In genomic region chr2:62042400-62042799, GRCh38 we compare ENCODE assay signal across 16 cellular contexts.
DNase-seq lines count a peak whose midpoint lies in the region; ATAC-seq, FAIRE-seq and TF ChIP-seq lines count a peak whose summit lies in the region.
"Had no signal": no experiment of that assay in that cellular context is flagged by ENCODE, and none has a peak within 500 bp of the region (broad histone marks: within the 10 kb centered on the region; RNA-seq: fewer than 3 reads in every experiment).

No MANE protein-coding gene starts in this region.

- DNase-seq in mammary epithelial cell (no peak), MCF 10A (ENCODE audit: unreplicated experiment) (no peak), PC-9 (no peak), keratinocyte (ENCODE audit: low read depth, low spot score) (no peak), foreskin melanocyte (no peak), GM23248 (no peak)
- DNase-seq: ACHN; CD4-positive, alpha-beta memory T cell; COR-L47; DND-41; HCEC 1CT; HFFc6 had no signal

- peak overlapping the region; percentile 43 for H3K27ac ChIP-seq in mammary epithelial cell (ENCODE audit: insufficient read depth, low read depth, low read length)
- no peak overlapping the region for H3K27ac ChIP-seq in PC-9
- no peak overlapping the region for H3K27ac ChIP-seq in keratinocyte (ENCODE audit: control insufficient read depth, insufficient read depth, low read length)
- no peak overlapping the region for H3K27ac ChIP-seq in GM23248
- H3K27ac ChIP-seq: HL-60 had no signal

- H3K27ac Mint-ChIP-seq in MCF 10A (ENCODE audit: low read depth, unreplicated experiment): no peak overlapping the region
- H3K27ac Mint-ChIP-seq: CD4-positive, alpha-beta memory T cell; HFFc6 had no signal

- H3K9me2 ChIP-seq in PC-9 (ENCODE audit: insufficient read depth) (no peaks in the 10 kb centered on the region), GM23248 (ENCODE audit: insufficient read depth) (no peaks in the 10 kb centered on the region)

- H3K9me1 ChIP-seq in keratinocyte (ENCODE audit: control insufficient read depth, extremely low read depth, insufficient read depth, low read length): no peaks in the 10 kb centered on the region

- ATAC-seq in GM21737 (IDR thresholded peaks at IDR 0.05; ENCODE audit: unreplicated experiment): no peak

- H3K4me3 ChIP-seq in mammary epithelial cell (replicated peaks in 1 of 3; ENCODE audit: insufficient read depth in 1 of 3, low read depth in 2 of 3, low read length in 3 of 3): no peak overlapping the region
- no peak overlapping the region for H3K4me3 ChIP-seq in PC-9
- no peak overlapping the region for H3K4me3 ChIP-seq in keratinocyte (ENCODE audit: control insufficient read depth in 2 of 3, extremely low read depth in 1 of 3, insufficient read depth in 2 of 3, low read depth in 1 of 3, low read length in 3 of 3)
- H3K4me3 ChIP-seq in GM23248: no peak overlapping the region
- H3K4me3 ChIP-seq: BLaER1 treated with 17β-estradiol and CSF1 and Interleukin-3, amounts not matched to agents 10 nM and 100 nM had no signal

- H3K79me2 ChIP-seq in mammary epithelial cell (ENCODE audit: insufficient read depth, low read length) (no peaks in the 10 kb centered on the region), PC-9 (ENCODE audit: low read depth) (no peaks in the 10 kb centered on the region), keratinocyte (ENCODE audit: control insufficient read depth, insufficient read depth, low read length) (no peaks in the 10 kb centered on the region), GM23248 (ENCODE audit: insufficient read depth) (no peaks in the 10 kb centered on the region)

- H3K4me3 Mint-ChIP-seq in MCF 10A (ENCODE audit: unreplicated experiment): no peak overlapping the region
- H3K4me3 Mint-ChIP-seq: CD4-positive, alpha-beta memory T cell; HFFc6 had no signal

- in situ Hi-C loops in mammary epithelial cell (cut with MboI; ENCODE audit: low sequenced_read_pairs in 2 of 2) (no loop called here), GM23248 (cut with MboI) (no loop called here)

- no peak overlapping the region for H2AFZ ChIP-seq in mammary epithelial cell (ENCODE audit: low read depth, low read length)
- H2AFZ ChIP-seq in PC-9: no peak overlapping the region
- H2AFZ ChIP-seq in keratinocyte (ENCODE audit: control insufficient read depth, low read length): no peak overlapping the region
- H2AFZ ChIP-seq in GM23248: no peak overlapping the region

- H3K4me2 ChIP-seq in mammary epithelial cell (ENCODE audit: insufficient read depth, low read depth, low read length) (peak overlapping the region; percentile 53), PC-9 (peak overlapping the region; percentile 25; the same call in 1 of the 2 replicates), keratinocyte (ENCODE audit: control insufficient read depth, extremely low read depth, insufficient read depth, low read depth, low read length) (peak overlapping the region; percentile 57), GM23248 (ENCODE audit: unreplicated experiment) (no peak overlapping the region)
- H3K4me2 ChIP-seq: BLaER1 treated with 17β-estradiol and CSF1 and Interleukin-3, amounts not matched to agents 10 nM and 100 nM had no signal

- CTCF ChIA-PET in mammary epithelial cell (lab: Charles Lee; ENCODE audit: low non-redundant PET) (interaction anchor here (0.6 kb wide), 1 partner anchor 20 kb away, joined by 4 read pairs; no protein-coding TSS in a partner anchor), MCF 10A (lab: Yijun Ruan, JAX) (no interaction called here), PC-9 (lab: Charles Lee) (no interaction called here)

- H3K27me3 ChIP-seq in mammary epithelial cell (ENCODE audit: insufficient read depth, low read length): no peaks in the 10 kb centered on the region
- H3K27me3 ChIP-seq in PC-9 (ENCODE audit: insufficient read depth, low read depth): no peaks in the 10 kb centered on the region
- H3K27me3 ChIP-seq in keratinocyte (ENCODE audit: control insufficient read depth, extremely low read depth, insufficient read depth, low read length): no peaks in the 10 kb centered on the region
- H3K27me3 ChIP-seq in GM23248 (replicated peaks; ENCODE audit: insufficient read depth): no peaks in the 10 kb centered on the region
- H3K27me3 ChIP-seq: BLaER1 treated with 17β-estradiol and CSF1 and Interleukin-3, amounts not matched to agents 10 nM and 100 nM had no signal

- 96% methylated on average over 27 of the region's 30 CpGs for WGBS in mammary epithelial cell (ENCODE audit: low coverage, missing lambda C conversion rate)
- 91 to 94% methylated on average over 9 to 30 of the region's 30 CpGs for WGBS in GM23248 (ENCODE audit: low coverage in 1 of 2, low lambda C conversion rate in 2 of 2, missing lambda C conversion rate in 2 of 2), 2 experiments

- H3K4me1 Mint-ChIP-seq in MCF 10A (ENCODE audit: insufficient read depth, unreplicated experiment): peaks cover 5% of the 10 kb centered on the region

- FAIRE-seq in keratinocyte (lab: Jason Lieb, UNC): no peak
- FAIRE-seq: GM12892 had no signal

- H3K9me3 ChIP-seq in mammary epithelial cell (replicated peaks; ENCODE audit: insufficient read depth, low read length) (peaks cover 4% of the 10 kb centered on the region), PC-9 (ENCODE audit: insufficient read depth, low read depth) (peaks cover 7% of the 10 kb centered on the region), keratinocyte (ENCODE audit: control insufficient read depth, low read depth, low read length) (peaks cover 6% of the 10 kb centered on the region), GM23248 (ENCODE audit: low read depth) (no peaks in the 10 kb centered on the region)

- no peak overlapping the region for H3K9ac ChIP-seq in mammary epithelial cell (ENCODE audit: insufficient read depth, low read length)
- H3K9ac ChIP-seq in keratinocyte (ENCODE audit: control insufficient read depth, extremely low read depth, insufficient read depth, low read length): no peak overlapping the region
- H3K9ac ChIP-seq in GM23248: no peak overlapping the region
- H3K9ac ChIP-seq: BLaER1 treated with 17β-estradiol and CSF1 and Interleukin-3, amounts not matched to agents 10 nM and 100 nM had no signal

- dilution Hi-C loops in mammary epithelial cell (cut with HindIII; ENCODE audit: low sequenced_read_pairs) (no loop called here), keratinocyte (cut with MboI; ENCODE audit: extremely low pct_ligation_motif_present, low sequenced_read_pairs) (no loop called here)

- intact Hi-C loops in mammary epithelial cell (cut with micrococcal nuclease) (no loop called here), MCF 10A (cut with micrococcal nuclease) (no loop called here), PC-9 (cut with micrococcal nuclease; ENCODE audit: unreplicated experiment) (no loop called here)

- no peaks in the 10 kb centered on the region for H4K20me1 ChIP-seq in mammary epithelial cell (ENCODE audit: insufficient read depth, low read length)
- no peaks in the 10 kb centered on the region for H4K20me1 ChIP-seq in PC-9 (ENCODE audit: insufficient read depth)
- no peaks in the 10 kb centered on the region for H4K20me1 ChIP-seq in keratinocyte (ENCODE audit: control insufficient read depth, extremely low read depth, insufficient read depth, low read length)
- H4K20me1 ChIP-seq in GM23248 (ENCODE audit: insufficient read depth): no peaks in the 10 kb centered on the region
- H4K20me1 ChIP-seq: BLaER1 treated with 17β-estradiol and CSF1 and Interleukin-3, amounts not matched to agents 10 nM and 100 nM had no signal

- H3F3A ChIP-seq in PC-9 (ENCODE audit: insufficient read depth, low read depth) (peaks cover 17% of the 10 kb centered on the region), GM23248 (ENCODE audit: insufficient read depth) (peaks cover 10% of the 10 kb centered on the region)

- no peaks in the 10 kb centered on the region for H3K9me3 Mint-ChIP-seq in MCF 10A (ENCODE audit: unreplicated experiment)

- no peaks in the 10 kb centered on the region for H3K27me3 Mint-ChIP-seq in MCF 10A (ENCODE audit: insufficient read depth, unreplicated experiment)
- H3K27me3 Mint-ChIP-seq: CD4-positive, alpha-beta memory T cell had no signal

- no TSS peak for BruUV-seq in mammary epithelial cell (replicated peaks; lab: Mats Ljungman, UMichigan)
- BruUV-seq in MCF 10A (replicated peaks; lab: Mats Ljungman, UMichigan): no TSS peak
- no TSS peak for BruUV-seq in PC-9 (replicated peaks; lab: Mats Ljungman, UMichigan)

- no peaks in the 10 kb centered on the region for H3K36me3 Mint-ChIP-seq in MCF 10A (ENCODE audit: insufficient read depth, unreplicated experiment)

- TF ChIP-seq CTCF in mammary epithelial cell (conservative IDR thresholded peaks at IDR 0.05 in 1 of 2, IDR thresholded peaks at IDR 0.05 in 1 of 2; ENCODE audit: extremely low read depth in 1 of 2, insufficient read depth in 1 of 2, low read depth in 1 of 2, low read length in 2 of 2) (no peak), MCF 10A (IDR thresholded peaks at IDR 0.05; ENCODE audit: unreplicated experiment) (no peak), PC-9 (conservative IDR thresholded peaks at IDR 0.05) (no peak), keratinocyte (optimal IDR thresholded peaks at IDR 0.05 in 1 of 3, IDR thresholded peaks at IDR 0.05 in 1 of 3, conservative IDR thresholded peaks at IDR 0.05 in 1 of 3; ENCODE audit: extremely low read depth in 1 of 3, insufficient read depth in 2 of 3, low read length in 3 of 3) (no peak)

- peaks cover 31% of the 10 kb centered on the region for H3K4me1 ChIP-seq in mammary epithelial cell (ENCODE audit: insufficient read depth, low read length)
- H3K4me1 ChIP-seq in PC-9 (replicated peaks; ENCODE audit: insufficient read depth): peaks cover 23% of the 10 kb centered on the region
- peaks cover 27% of the 10 kb centered on the region for H3K4me1 ChIP-seq in keratinocyte (ENCODE audit: control insufficient read depth, extremely low read depth, insufficient read depth, low read length)
- H3K4me1 ChIP-seq in GM23248 (ENCODE audit: insufficient read depth): peaks cover 11% of the 10 kb centered on the region

- H3K36me3 ChIP-seq in mammary epithelial cell (ENCODE audit: insufficient read depth, low read length) (no peaks in the 10 kb centered on the region), PC-9 (ENCODE audit: low read depth) (no peaks in the 10 kb centered on the region; the same call in 1 of the 2 replicates), keratinocyte (ENCODE audit: control insufficient read depth in 2 of 2, extremely low read depth in 1 of 2, insufficient read depth in 2 of 2, low read length in 2 of 2) (no peaks in the 10 kb centered on the region), GM23248 (ENCODE audit: low read depth) (no peaks in the 10 kb centered on the region)

- POLR2A ChIA-PET in MCF 10A (lab: Yijun Ruan, JAX): interaction anchor here (0.6 to 1.1 kb wide), 2 partner anchors 107 to 221 kb away, joined by 5 to 6 read pairs; no protein-coding TSS in a partner anchor
- POLR2A ChIA-PET in PC-9 (lab: Charles Lee; ENCODE audit: unreplicated experiment): interaction anchor here (0.7 kb wide), 1 partner anchor 51 kb away, joined by 4 read pairs; no protein-coding TSS in a partner anchor
